Comparison of ENCODE assay signal across 1 cellular context in the genomic region with DNA sequence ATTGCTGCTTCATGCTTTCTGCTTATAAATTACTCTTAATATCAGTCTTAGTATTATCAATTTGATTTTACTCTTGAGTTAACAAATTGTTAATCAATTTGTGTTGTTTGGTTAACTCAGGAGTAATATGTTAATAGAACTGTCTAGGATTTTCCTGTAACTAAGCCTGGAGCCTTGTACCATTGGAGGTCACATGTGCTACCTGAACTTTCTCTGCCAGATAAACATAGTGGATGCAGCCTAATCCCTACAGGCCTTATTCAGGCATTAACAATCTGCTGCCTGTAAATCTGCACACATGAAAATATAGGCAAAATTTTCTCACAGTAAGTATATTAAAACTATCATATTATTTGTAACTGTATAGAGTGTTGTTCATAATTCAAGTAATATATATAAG.
TF ChIP-seq lines count a peak whose summit lies in the region.

No MANE protein-coding gene starts in this region.

TF ChIP-seq in HepG2, 621 proteins besides CTCF, POLR2A, EP300 and RAD21 (continued from another document):
- no peak for TF ChIP-seq ZNF512 (CRISPR knock-in tag; IDR thresholded peaks at IDR 0.05)
- no peak for TF ChIP-seq CREB1 (IDR thresholded peaks at IDR 0.05)
- no peak for TF ChIP-seq CREB1 (CRISPR knock-in tag; IDR thresholded peaks at IDR 0.05)
- TF ChIP-seq, protein P1, sequence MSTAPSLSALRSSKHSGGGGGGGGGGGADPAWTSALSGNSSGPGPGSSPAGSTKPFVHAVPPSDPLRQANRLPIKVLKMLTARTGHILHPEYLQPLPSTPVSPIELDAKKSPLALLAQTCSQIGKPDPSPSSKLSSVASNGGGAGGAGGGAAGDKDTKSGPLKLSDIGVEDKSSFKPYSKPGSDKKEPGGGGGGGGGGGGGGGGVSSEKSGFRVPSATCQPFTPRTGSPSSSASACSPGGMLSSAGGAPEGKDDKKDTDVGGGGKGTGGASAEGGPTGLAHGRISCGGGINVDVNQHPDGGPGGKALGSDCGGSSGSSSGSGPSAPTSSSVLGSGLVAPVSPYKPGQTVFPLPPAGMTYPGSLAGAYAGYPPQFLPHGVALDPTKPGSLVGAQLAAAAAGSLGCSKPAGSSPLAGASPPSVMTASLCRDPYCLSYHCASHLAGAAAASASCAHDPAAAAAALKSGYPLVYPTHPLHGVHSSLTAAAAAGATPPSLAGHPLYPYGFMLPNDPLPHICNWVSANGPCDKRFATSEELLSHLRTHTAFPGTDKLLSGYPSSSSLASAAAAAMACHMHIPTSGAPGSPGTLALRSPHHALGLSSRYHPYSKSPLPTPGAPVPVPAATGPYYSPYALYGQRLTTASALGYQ (CRISPR knock-in tag; IDR thresholded peaks at IDR 0.05), result no peak
- no peak for TF ChIP-seq HOXD1 (CRISPR knock-in tag; IDR thresholded peaks at IDR 0.05)
- no peak for TF ChIP-seq ZNF18 (CRISPR knock-in tag; IDR thresholded peaks at IDR 0.05; ENCODE audit: insufficient replicate concordance)
- no peak for TF ChIP-seq ZNF841 (CRISPR knock-in tag; IDR thresholded peaks at IDR 0.05; ENCODE audit: borderline replicate concordance)
- TF ChIP-seq YEATS2 (CRISPR knock-in tag; IDR thresholded peaks at IDR 0.05; ENCODE audit: borderline replicate concordance), result no peak
- TF ChIP-seq KDM3A (CRISPR knock-in tag; IDR thresholded peaks at IDR 0.05; ENCODE audit: low read depth), result no peak
- no peak for TF ChIP-seq PLRG1 (conservative IDR thresholded peaks at IDR 0.05)
- TF ChIP-seq ZNF160 (CRISPR knock-in tag; IDR thresholded peaks at IDR 0.05), result no peak
- no peak for TF ChIP-seq STAG1 (CRISPR knock-in tag; IDR thresholded peaks at IDR 0.05)
- TF ChIP-seq HCFC1 (IDR thresholded peaks at IDR 0.05; ENCODE audit: low read depth, low read length), result no peak
- no peak for TF ChIP-seq NFYC (CRISPR knock-in tag; IDR thresholded peaks at IDR 0.05)
